Comparison of ENCODE assay signal across 9 cellular contexts in genomic region chr16:89863741-89864391, GRCh38. TPM values are rescaled to one million over a fixed set of nuclear protein-coding genes. Genes with fewer than 3 reads are reported as not detected.
DNase-seq lines count a peak whose midpoint lies in the region; ATAC-seq, FAIRE-seq and TF ChIP-seq lines count a peak whose summit lies in the region.
"Had no signal": no experiment of that assay in that cellular context is flagged by ENCODE, and none has a peak within 500 bp of the region (broad histone marks: within the 10 kb centered on the region; RNA-seq: fewer than 3 reads in every experiment).

No MANE protein-coding gene starts in this region.

- RAD21 ChIA-PET in HCT116 (lab: Charles Lee; ENCODE audit: low non-redundant PET in 1 of 2, low total read pairs in 2 of 2, uncharacterized antibody in 2 of 2, unreplicated experiment in 2 of 2) = no interaction called here

- H3K4me1 Mint-ChIP-seq in T-helper 17 cell = peaks cover 33% of the 10 kb centered on the region

- no peaks in the 10 kb centered on the region for H3K36me3 Mint-ChIP-seq in T-helper 17 cell (ENCODE audit: low read depth)

- H3K9me3 ChIP-seq in HCT116 (ENCODE audit: control insufficient read depth in 1 of 2, insufficient read depth in 1 of 2, low read depth in 1 of 2, low read length in 2 of 2) = peaks cover 9 to 16% of the 10 kb centered on the region in 2 experiments; a peak in 2 of 4 replicates
- H3K9me3 ChIP-seq in T-helper 17 cell (ENCODE audit: control insufficient read depth, low read length, poor library complexity, severe bottlenecking) = no peaks in the 10 kb centered on the region
- H3K9me3 ChIP-seq in endothelial cell of umbilical vein (replicated peaks; ENCODE audit: control insufficient read depth, insufficient read depth, low read length) = peaks cover 2% of the 10 kb centered on the region
- no peaks in the 10 kb centered on the region for H3K9me3 ChIP-seq in MG63

- intact Hi-C loops in HCT116 (cut with micrococcal nuclease) = no loop called here
- intact Hi-C loops in endothelial cell of umbilical vein (cut with micrococcal nuclease) = loop anchor here (1.0 to 5.0 kb wide), 3 partner anchors 9 to 142 kb away; partner anchors contain the start of genes TCF25, VPS9D1 and ZNF276

- peak; percentile 58 for DNase-seq in GM12892 (ENCODE audit: insufficient read length)
- DNase-seq in HCT116 (ENCODE audit: low read depth, low spot score) = no peak
- no peak for DNase-seq in T-helper 17 cell
- DNase-seq in endothelial cell of umbilical vein (ENCODE audit: low read depth, low spot score) = peak; percentile 86
- peak; percentile 9 for DNase-seq in renal cortical epithelial cell (ENCODE audit: low read depth)
- DNase-seq in effector CD4-positive, alpha-beta T cell = no peak
- no peak for DNase-seq in NCI-H2171 treated with DMSO at 0.1 percent for 48 hours (lab: John Stamatoyannopoulos, UW)
- DNase-seq in MG63 = no peak

- peak overlapping the region; percentile 86 for H3K4me3 Mint-ChIP-seq in T-helper 17 cell

- H3K4me3 ChIP-seq in HCT116 (replicated peaks in 1 of 2; ENCODE audit: low read depth in 1 of 2, low read length in 2 of 2) (no peak overlapping the region), endothelial cell of umbilical vein (replicated peaks in 1 of 3; ENCODE audit: insufficient read depth in 1 of 3, low read depth in 1 of 3, low read length in 3 of 3) (peak overlapping the region in 1 of 3 experiments; percentile 11), MG63 (no peak overlapping the region)

- no peaks in the 10 kb centered on the region for H3K9me1 ChIP-seq in endothelial cell of umbilical vein (replicated peaks; ENCODE audit: control insufficient read depth, extremely low read depth, insufficient read depth, low read length)

- CTCF ChIA-PET in HCT116 (lab: Charles Lee) = interaction anchor here (1.1 to 1.3 kb wide), 2 partner anchors 9 to 10 kb away, joined by 3 read pairs; partner anchors contain the start of gene TCF25
- CTCF ChIA-PET in endothelial cell of umbilical vein (lab: Charles Lee) = interaction anchor here (1.0 to 2.5 kb wide), 6 partner anchors 10 to 164 kb away, joined by 3 to 11 read pairs (median 6); partner anchors contain the start of gene TCF25

- TF ChIP-seq POLR2A in GM12892 (IDR thresholded peaks at IDR 0.05; ENCODE audit: low read depth, low read length) (no peak), HCT116 (IDR thresholded peaks at IDR 0.05; ENCODE audit: borderline replicate concordance, extremely low read depth, insufficient read depth, insufficient read length) (no peak), endothelial cell of umbilical vein (IDR thresholded peaks at IDR 0.05; ENCODE audit: low read depth, low read length) (peak; percentile 44)

- peaks cover 0 to 8% of the 10 kb centered on the region in 2 experiments; a peak in 1 of 4 replicates for H3K36me3 ChIP-seq in HCT116 (ENCODE audit: control insufficient read depth in 1 of 2, insufficient read depth in 2 of 2, low read length in 2 of 2)
- H3K36me3 ChIP-seq in endothelial cell of umbilical vein (ENCODE audit: control insufficient read depth in 2 of 2, extremely low read depth in 1 of 2, insufficient read depth in 2 of 2, low read length in 2 of 2) = no peaks in the 10 kb centered on the region
- H3K36me3 ChIP-seq in MG63 = no peaks in the 10 kb centered on the region; the same call in 1 of the 2 replicates

- H3K27me3 Mint-ChIP-seq in T-helper 17 cell = no peaks in the 10 kb centered on the region

- POLR2A ChIA-PET in HCT116 (lab: Charles Lee) (interaction anchor here (1.0 kb wide), 1 partner anchor 10 kb away, joined by 6 read pairs; the partner anchor contains the start of gene TCF25), endothelial cell of umbilical vein (lab: Charles Lee) (interaction anchor here (1.8 kb wide), 1 partner anchor 9 kb away, joined by 5 read pairs; the partner anchor contains the start of gene TCF25)

- H2AFZ ChIP-seq in HCT116 (ENCODE audit: low read depth, low read length, poor library complexity, severe bottlenecking) (no peak overlapping the region), endothelial cell of umbilical vein (ENCODE audit: low read depth, low read length) (peak overlapping the region; percentile 71)

- no peak for TF ChIP-seq RAD21 in HCT116 (IDR thresholded peaks at IDR 0.05; ENCODE audit: low read depth)

- no peaks in the 10 kb centered on the region for H3K9me2 ChIP-seq in HCT116 (ENCODE audit: insufficient read depth)

- no TSS peak for BruUV-seq in HCT116 (replicated peaks; lab: Mats Ljungman, UMichigan)
- BruUV-seq in endothelial cell of umbilical vein (replicated peaks; lab: Mats Ljungman, UMichigan) = no TSS peak

- H3K4me1 ChIP-seq in HCT116 (ENCODE audit: control insufficient read depth in 1 of 2, insufficient read depth in 2 of 2, low read length in 2 of 2) = peaks cover 8 to 9% of the 10 kb centered on the region in 2 experiments
- peaks cover 16% of the 10 kb centered on the region for H3K4me1 ChIP-seq in endothelial cell of umbilical vein (ENCODE audit: control insufficient read depth, extremely low read depth, insufficient read depth, low read length)

- no peaks in the 10 kb centered on the region for H3K79me2 ChIP-seq in HCT116 (ENCODE audit: insufficient read depth, low read length)
- H3K79me2 ChIP-seq in endothelial cell of umbilical vein (ENCODE audit: control insufficient read depth, insufficient read depth, low read length) = no peaks in the 10 kb centered on the region

- H3K9ac ChIP-seq in HCT116 (ENCODE audit: low read length) (no peak overlapping the region), endothelial cell of umbilical vein (replicated peaks; ENCODE audit: extremely low read depth, insufficient read depth, low read length) (peak overlapping the region; percentile 45)

- dilution Hi-C loops in endothelial cell of umbilical vein (cut with MboI; ENCODE audit: extremely low pct_ligation_motif_present, low sequenced_read_pairs) = no loop called here

- H3K27me3 ChIP-seq in HCT116 (ENCODE audit: insufficient read depth, low read length) (no peaks in the 10 kb centered on the region), endothelial cell of umbilical vein (ENCODE audit: control insufficient read depth in 2 of 2, insufficient read depth in 2 of 2, low read length in 2 of 2) (no peaks in the 10 kb centered on the region), MG63 (no peaks in the 10 kb centered on the region)

- H4K20me1 ChIP-seq in HCT116 (ENCODE audit: insufficient read depth) (no peaks in the 10 kb centered on the region), endothelial cell of umbilical vein (replicated peaks; ENCODE audit: control insufficient read depth, extremely low read depth, insufficient read depth, low read length) (no peaks in the 10 kb centered on the region)

- TF ChIP-seq CTCF in HCT116 (IDR thresholded peaks at IDR 0.05 in 2 of 3, conservative IDR thresholded peaks at IDR 0.05 in 1 of 3; ENCODE audit: borderline replicate concordance in 1 of 3, insufficient read depth in 1 of 3, low read depth in 2 of 3, low read length in 2 of 3) = no peak
- no peak for TF ChIP-seq CTCF in endothelial cell of umbilical vein (IDR thresholded peaks at IDR 0.05; ENCODE audit: extremely low read depth in 1 of 2, insufficient read depth in 1 of 2, low read depth in 1 of 2, low read length in 2 of 2)

- H3K27ac ChIP-seq in HCT116 (ENCODE audit: low read depth, low read length) (no peak overlapping the region), endothelial cell of umbilical vein (ENCODE audit: insufficient read depth, low read depth, low read length) (peak overlapping the region; percentile 87)

- no peak for ATAC-seq in HCT116
- peak; percentile 72 for ATAC-seq in T-helper 17 cell

- peak overlapping the region; percentile 90 for H3K27ac Mint-ChIP-seq in T-helper 17 cell

- FAIRE-seq in GM12892 (lab: Jason Lieb, UNC) (peak; percentile 94), endothelial cell of umbilical vein (lab: Jason Lieb, UNC) (peak; percentile 89)
- FAIRE-seq: islet of Langerhans had no signal

- peak overlapping the region; percentile 41 for H3K4me2 ChIP-seq in HCT116 (ENCODE audit: low read length)
- peak overlapping the region; percentile 54 for H3K4me2 ChIP-seq in endothelial cell of umbilical vein (ENCODE audit: insufficient read depth, low read length)

RNA-seq across cellular contexts. Expression of gene TCF25, which starts 9.5 kb away (rescaled TPM):
- 91.9 TPM for polyA plus RNA-seq in GM12892 (2012; ENCODE audit: missing spikeins)
- total RNA-seq in HCT116 (2021; ENCODE audit: unreplicated experiment) = 345 TPM
- 354 and 371 TPM in 2 replicates for polyA plus RNA-seq in HCT116 (2012)
- total RNA-seq in T-helper 17 cell = 100 to 1,000 TPM; 393 to 428 TPM
- total RNA-seq in endothelial cell of umbilical vein = 234 and 238 TPM in 2 replicates
- 193 and 194 TPM in 2 replicates for polyA plus RNA-seq in endothelial cell of umbilical vein
- polyA plus RNA-seq in endothelial cell of umbilical vein (2011; cell fraction: cytosol; rRNA removed) = 140 and 148 TPM in 2 replicates
- polyA plus RNA-seq in endothelial cell of umbilical vein (2011; cell fraction: nucleus; rRNA removed) = 494 and 552 TPM in 2 replicates
- 164 and 208 TPM in 2 replicates for polyA plus RNA-seq in endothelial cell of umbilical vein (2012)
- polyA minus RNA-seq in endothelial cell of umbilical vein = 112 and 144 TPM in 2 replicates
- polyA minus RNA-seq in endothelial cell of umbilical vein (2011; cell fraction: cytosol; rRNA and poly(A)+ RNA removed) = 49.4 TPM
- polyA minus RNA-seq in endothelial cell of umbilical vein (2011; cell fraction: nucleus; rRNA and poly(A)+ RNA removed) = 96.9 and 129 TPM in 2 replicates
- total RNA-seq in renal cortical epithelial cell = 155 and 178 TPM in 2 replicates
- total RNA-seq in MG63 (2014; rRNA removed; shearing (Covaris generic); ENCODE audit: low replicate concordance) = 53.2 and 71.3 TPM in 2 replicates

RNA-seq across cellular contexts. Expression of gene SPIRE2, which starts 35.6 kb away (rescaled TPM):
- polyA plus RNA-seq in GM12892 (2012; ENCODE audit: missing spikeins) = 0.76 TPM
- total RNA-seq in HCT116 (2021; ENCODE audit: unreplicated experiment) = 21.2 TPM
- 10.8 and 11.3 TPM in 2 replicates for polyA plus RNA-seq in HCT116 (2012)
- total RNA-seq in T-helper 17 cell = 1 to 10 TPM; 1.3 to 3.3 TPM
- 2.4 and 3.1 TPM in 2 replicates for total RNA-seq in endothelial cell of umbilical vein
- polyA plus RNA-seq in endothelial cell of umbilical vein = 1.2 and 1.5 TPM in 2 replicates
- 0.65 and 0.89 TPM in 2 replicates for polyA plus RNA-seq in endothelial cell of umbilical vein (2011; cell fraction: cytosol; rRNA removed)
- polyA plus RNA-seq in endothelial cell of umbilical vein (2011; cell fraction: nucleus; rRNA removed) = 3.6 and 4.0 TPM in 2 replicates
- 1.1 and 2.3 TPM in 2 replicates for polyA plus RNA-seq in endothelial cell of umbilical vein (2012)
- polyA minus RNA-seq in endothelial cell of umbilical vein = 0.80 and 1.2 TPM in 2 replicates
- polyA minus RNA-seq in endothelial cell of umbilical vein (2011; cell fraction: cytosol; rRNA and poly(A)+ RNA removed) = 30.9 TPM
- polyA minus RNA-seq in endothelial cell of umbilical vein (2011; cell fraction: nucleus; rRNA and poly(A)+ RNA removed) = 0.96 and 1.9 TPM in 2 replicates
- total RNA-seq in renal cortical epithelial cell = 1.4 and 6.0 TPM in 2 replicates
- 5.0 and 5.3 TPM in 2 replicates for total RNA-seq in MG63 (2014; rRNA removed; shearing (Covaris generic); ENCODE audit: low replicate concordance)

RNA-seq across cellular contexts. Expression of gene FANCA, which starts 47.4 kb away (rescaled TPM):
- polyA plus RNA-seq in GM12892 (2012; ENCODE audit: missing spikeins) = 62.7 TPM
- 167 TPM for total RNA-seq in HCT116 (2021; ENCODE audit: unreplicated experiment)
- polyA plus RNA-seq in HCT116 (2012) = 64.6 and 69.6 TPM in 2 replicates
- 10 to 100 TPM; 10.7 to 12.7 TPM for total RNA-seq in T-helper 17 cell
- 71.9 and 78.7 TPM in 2 replicates for total RNA-seq in endothelial cell of umbilical vein
- 33.3 and 34.4 TPM in 2 replicates for polyA plus RNA-seq in endothelial cell of umbilical vein
- 21.6 and 25.0 TPM in 2 replicates for polyA plus RNA-seq in endothelial cell of umbilical vein (2011; cell fraction: cytosol; rRNA removed)
- polyA plus RNA-seq in endothelial cell of umbilical vein (2011; cell fraction: nucleus; rRNA removed) = 220 and 271 TPM in 2 replicates
- 17.6 and 28.9 TPM in 2 replicates for polyA plus RNA-seq in endothelial cell of umbilical vein (2012)
- 64.2 and 73.5 TPM in 2 replicates for polyA minus RNA-seq in endothelial cell of umbilical vein
- 72.9 TPM for polyA minus RNA-seq in endothelial cell of umbilical vein (2011; cell fraction: cytosol; rRNA and poly(A)+ RNA removed)
- 86.6 and 114 TPM in 2 replicates for polyA minus RNA-seq in endothelial cell of umbilical vein (2011; cell fraction: nucleus; rRNA and poly(A)+ RNA removed)
- total RNA-seq in renal cortical epithelial cell = 3.6 and 13.0 TPM in 2 replicates
- total RNA-seq in MG63 (2014; rRNA removed; shearing (Covaris generic); ENCODE audit: low replicate concordance) = 11.9 and 13.1 TPM in 2 replicates

RNA-seq across cellular contexts. Expression of gene MC1R, which starts 54.8 kb away (rescaled TPM):
- polyA plus RNA-seq in GM12892 (2012; ENCODE audit: missing spikeins) = 0.76 TPM
- total RNA-seq in HCT116 (2021; ENCODE audit: unreplicated experiment) (12.2 TPM), T-helper 17 cell (10 to 100 TPM; 10.1 to 13.8 TPM), endothelial cell of umbilical vein (3.2 and 4.0 TPM in 2 replicates), renal cortical epithelial cell (2.3 and 9.3 TPM in 2 replicates)
- polyA plus RNA-seq in HCT116 (2012) = 9.9 and 12.5 TPM in 2 replicates
- 4.2 and 4.9 TPM in 2 replicates for polyA plus RNA-seq in endothelial cell of umbilical vein
- polyA plus RNA-seq in endothelial cell of umbilical vein (2011; cell fraction: cytosol; rRNA removed) = 1.5 and 1.7 TPM in 2 replicates
- polyA plus RNA-seq in endothelial cell of umbilical vein (2011; cell fraction: nucleus; rRNA removed) = 16.7 and 18.4 TPM in 2 replicates
- 2.0 and 2.1 TPM in 2 replicates for polyA plus RNA-seq in endothelial cell of umbilical vein (2012)
- polyA minus RNA-seq in endothelial cell of umbilical vein = 6.7 and 14.2 TPM in 2 replicates
- polyA minus RNA-seq in endothelial cell of umbilical vein (2011; cell fraction: cytosol; rRNA and poly(A)+ RNA removed) = 5.3 TPM
- polyA minus RNA-seq in endothelial cell of umbilical vein (2011; cell fraction: nucleus; rRNA and poly(A)+ RNA removed) = 5.3 and 7.0 TPM in 2 replicates
- 12.1 and 21.1 TPM in 2 replicates for total RNA-seq in MG63 (2014; rRNA removed; shearing (Covaris generic); ENCODE audit: low replicate concordance)

RNA-seq across cellular contexts. Expression of gene TUBB3, which starts 59.3 kb away (rescaled TPM):
- 0.38 TPM for polyA plus RNA-seq in GM12892 (2012; ENCODE audit: missing spikeins)
- 173 TPM for total RNA-seq in HCT116 (2021; ENCODE audit: unreplicated experiment)
- 213 and 219 TPM in 2 replicates for polyA plus RNA-seq in HCT116 (2012)
- total RNA-seq in T-helper 17 cell = under 1 TPM; 0.52 to 0.96 TPM
- total RNA-seq in endothelial cell of umbilical vein = 164 and 215 TPM in 2 replicates
- 170 and 214 TPM in 2 replicates for polyA plus RNA-seq in endothelial cell of umbilical vein
- polyA plus RNA-seq in endothelial cell of umbilical vein (2011; cell fraction: cytosol; rRNA removed) = 99.2 and 121 TPM in 2 replicates
- 65.6 and 75.4 TPM in 2 replicates for polyA plus RNA-seq in endothelial cell of umbilical vein (2011; cell fraction: nucleus; rRNA removed)
- polyA plus RNA-seq in endothelial cell of umbilical vein (2012) = 275 and 337 TPM in 2 replicates
- 114 and 129 TPM in 2 replicates for polyA minus RNA-seq in endothelial cell of umbilical vein
- 17.8 TPM for polyA minus RNA-seq in endothelial cell of umbilical vein (2011; cell fraction: cytosol; rRNA and poly(A)+ RNA removed)
- polyA minus RNA-seq in endothelial cell of umbilical vein (2011; cell fraction: nucleus; rRNA and poly(A)+ RNA removed) = 25.2 and 25.6 TPM in 2 replicates
- 368 and 1,261 TPM in 2 replicates for total RNA-seq in renal cortical epithelial cell
- total RNA-seq in MG63 (2014; rRNA removed; shearing (Covaris generic); ENCODE audit: low replicate concordance) = 803 and 1,289 TPM in 2 replicates

Comparison
In these comparisons a context has a peak if more than half of its experiments do, and no peak if none do; other contexts are left out.
1. DNase-seq: peak in GM12892 (single experiment), endothelial cell of umbilical vein (single experiment) and renal cortical epithelial cell (single experiment); none in HCT116 (single experiment), T-helper 17 cell (0 of 3), effector CD4-positive, alpha-beta T cell (single experiment), NCI-H2171 treated with DMSO at 0.1 percent for 48 hours (single experiment) and MG63 (single experiment).